In the genomic region with DNA sequence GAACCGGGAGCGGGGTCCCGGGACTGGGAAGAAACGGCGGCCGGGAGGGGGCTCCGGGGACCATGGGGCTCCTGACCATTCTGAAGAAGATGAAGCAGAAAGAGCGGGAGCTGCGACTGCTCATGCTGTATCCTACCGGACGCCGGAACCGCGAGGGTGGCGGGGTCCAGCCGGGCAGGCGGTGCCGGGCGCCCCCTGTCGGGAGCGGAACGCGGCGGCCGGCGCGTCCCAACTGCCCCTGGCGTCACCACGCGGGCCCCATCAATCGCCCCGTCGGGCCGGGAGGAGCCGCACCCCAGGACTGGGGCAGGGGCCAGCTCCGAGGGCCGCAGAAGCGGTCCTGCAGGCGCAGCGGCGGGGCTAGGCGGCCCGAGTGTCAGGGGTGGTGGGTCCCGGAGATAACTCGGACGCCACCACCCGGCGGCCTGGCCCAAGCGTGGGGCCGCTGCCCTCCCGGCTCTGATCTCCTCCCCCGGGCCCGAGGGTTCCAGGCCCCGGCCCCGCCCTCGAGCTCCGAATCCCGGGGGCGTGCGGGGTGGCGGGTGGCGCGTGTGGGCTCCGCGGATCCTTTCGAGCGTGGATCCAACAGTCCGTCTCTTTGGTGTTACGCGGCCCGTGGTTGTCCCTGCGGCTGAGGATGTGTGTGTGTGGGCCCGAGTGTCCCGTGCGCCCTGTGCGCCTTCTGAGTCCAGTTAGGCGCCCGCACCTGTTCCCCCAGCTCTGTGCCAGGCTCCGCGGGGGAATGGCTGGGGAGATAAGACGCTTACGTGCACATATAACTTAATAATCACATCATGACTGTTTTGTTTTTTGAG, we compare ENCODE assay signal across 8 cellular contexts. TPM values are rescaled to one million over a fixed set of nuclear protein-coding genes. Genes with fewer than 3 reads are reported as not detected.
DNase-seq lines count a peak whose midpoint lies in the region; ATAC-seq and TF ChIP-seq lines count a peak whose summit lies in the region.

A gene (plus strand): TSS at position 15 of the 815 bp plus-strand sequence. CDS start 48 bp downstream, at position 63.

- H3K4me1 Mint-ChIP-seq in activated naive CD8-positive, alpha-beta T cell treated with anti-CD3 and anti-CD28 coated beads, Interleukin-2, amount 50 U/mL, for 24 hours: peaks cover 25% of the 10 kb centered on the region

- peak in 8 of 14 donors; percentile 73 to 93 (median 88) for DNase-seq in C1 segment of cervical spinal cord (lab: John Stamatoyannopoulos, UW)
- DNase-seq in RPMI7951 (ENCODE audit: low read depth): no peak
- DNase-seq in activated naive CD8-positive, alpha-beta T cell treated with anti-CD3 and anti-CD28 coated beads, Interleukin-2, amount 50 U/mL, for 24 hours: peak; percentile 58
- peak; percentile 63 for DNase-seq in right atrium auricular region (ENCODE audit: low spot score)
- no peak for DNase-seq in GDM1 (lab: John Stamatoyannopoulos, UW)

- H3K36me3 ChIP-seq in right atrium auricular region (peaks cover 6% of the 10 kb centered on the region), skeletal muscle tissue (ENCODE audit: control insufficient read depth in 3 of 3, insufficient read depth in 3 of 3, low read length in 3 of 3) (peaks cover 7 to 13% (median 11%) of the 10 kb centered on the region in 3 donors)

- H3K9me3 ChIP-seq in right atrium auricular region (no peaks in the 10 kb centered on the region), skeletal muscle tissue (ENCODE audit: control insufficient read depth in 3 of 3, low read length in 3 of 3) (no peaks in the 10 kb centered on the region)

- TF ChIP-seq CTCF in right atrium auricular region (IDR thresholded peaks at IDR 0.05): peak; percentile 86 to 87

- H3K9ac ChIP-seq in skeletal muscle tissue (ENCODE audit: low read depth in 1 of 3, low read length in 3 of 3): peak within 1 kb of the TSS; percentile 88 to 96 (median 94)

- no peaks in the 10 kb centered on the region for H3K9me3 Mint-ChIP-seq in activated naive CD8-positive, alpha-beta T cell treated with anti-CD3 and anti-CD28 coated beads, Interleukin-2, amount 50 U/mL, for 24 hours

- H3K27ac Mint-ChIP-seq in activated naive CD8-positive, alpha-beta T cell treated with anti-CD3 and anti-CD28 coated beads, Interleukin-2, amount 50 U/mL, for 24 hours: peak within 1 kb of the TSS; percentile 94

- H3K27me3 ChIP-seq in right atrium auricular region (no peaks in the 10 kb centered on the region), skeletal muscle tissue (ENCODE audit: control insufficient read depth in 3 of 3, insufficient read depth in 3 of 3, low read length in 3 of 3) (no peaks in the 10 kb centered on the region)

- peaks cover 17% of the 10 kb centered on the region for H3K36me3 Mint-ChIP-seq in activated naive CD8-positive, alpha-beta T cell treated with anti-CD3 and anti-CD28 coated beads, Interleukin-2, amount 50 U/mL, for 24 hours (ENCODE audit: low read depth)

- peak within 1 kb of the TSS; percentile 85 for H3K4me3 Mint-ChIP-seq in activated naive CD8-positive, alpha-beta T cell treated with anti-CD3 and anti-CD28 coated beads, Interleukin-2, amount 50 U/mL, for 24 hours

- H3K4me1 ChIP-seq in right atrium auricular region (peaks cover 0 to 27% of the 10 kb centered on the region in 2 donors), skeletal muscle tissue (ENCODE audit: control insufficient read depth in 3 of 3, insufficient read depth in 3 of 3, low read length in 3 of 3) (peaks cover 13 to 26% (median 13%) of the 10 kb centered on the region in 3 donors)

- H3K27me3 Mint-ChIP-seq in activated naive CD8-positive, alpha-beta T cell treated with anti-CD3 and anti-CD28 coated beads, Interleukin-2, amount 50 U/mL, for 24 hours: no peaks in the 10 kb centered on the region

- H3K27ac ChIP-seq in right atrium auricular region: peak within 1 kb of the TSS; percentile 97 to 100
- H3K27ac ChIP-seq in skeletal muscle tissue (ENCODE audit: low read depth, low read length): peak within 1 kb of the TSS; percentile 98

- ATAC-seq in GM18867 (IDR thresholded peaks at IDR 0.05; ENCODE audit: unreplicated experiment): peak; percentile 67
- ATAC-seq in HG03060 (IDR thresholded peaks at IDR 0.05; ENCODE audit: low read depth, unreplicated experiment): peak; percentile 38
- ATAC-seq in activated naive CD8-positive, alpha-beta T cell treated with anti-CD3 and anti-CD28 coated beads, Interleukin-2, amount 50 U/mL, for 24 hours: peak; percentile 63

- H3K4me3 ChIP-seq in right atrium auricular region: peak within 1 kb of the TSS; percentile 65 to 85
- H3K4me3 ChIP-seq in skeletal muscle tissue (ENCODE audit: low read length in 3 of 3): peak within 1 kb of the TSS; percentile 87 to 92 (median 92)

RNA-seq across cellular contexts. Expression of the gene that starts here (rescaled TPM):
- total RNA-seq in RPMI7951 (2014; rRNA removed; shearing (Covaris generic)): 166 and 176 TPM in 2 replicates
- total RNA-seq in right atrium auricular region (100 to 1,000 TPM; 155 to 207 TPM), skeletal muscle tissue (53.2 TPM)

Comparison
In these comparisons a context has a peak if more than half of its experiments do, and no peak if none do; other contexts are left out.
1. DNase-seq: peak in C1 segment of cervical spinal cord (8 of 14), activated naive CD8-positive, alpha-beta T cell treated with anti-CD3 and anti-CD28 coated beads, Interleukin-2, amount 50 U/mL, for 24 hours (single experiment) and right atrium auricular region (single experiment); none in RPMI7951 (single experiment) and GDM1 (single experiment).
2. Peak in every context shown above with its lines, with median percentiles within 50 percentile points of each other: ATAC-seq.